Comparison of ENCODE assay signal across 15 cellular contexts in genomic region chr12:59182191-59182590, GRCh38.
DNase-seq lines count a peak whose midpoint lies in the region; ATAC-seq and TF ChIP-seq lines count a peak whose summit lies in the region.
"Had no signal": no experiment of that assay in that cellular context is flagged by ENCODE, and none has a peak within 500 bp of the region (broad histone marks: within the 10 kb centered on the region; RNA-seq: fewer than 3 reads in every experiment).

No MANE protein-coding gene starts in this region.

- DNase-seq in activated T-cell treated with anti-CD3 and anti-CD28 coated beads for 48 hours (ENCODE audit: low read depth) (peak; percentile 13), activated T-cell treated with anti-CD3 and anti-CD28 coated beads for 4 hours (no peak), LHCN-M2 (ENCODE audit: low read depth) (peak; percentile 5), fibroblast of mammary gland (ENCODE audit: low read depth) (peak; percentile 9), NCI-H1436 (lab: John Stamatoyannopoulos, UW) (no peak), SIG-M5 treated with dmso at 0.1 percent for 504 hours (lab: John Stamatoyannopoulos, UW; ENCODE audit: unreplicated experiment) (no peak)
- peak; percentile 38 for DNase-seq in stimulated activated CD8-positive, alpha-beta memory T cell treated with anti-CD3 and anti-CD28 coated beads, Interleukin-4, amount 100 ng/mL, for 48 hours
- DNase-seq: ACHN; activated gamma-delta T cell treated with Interleukin-2 at 50 U/mL for 16 hours; effector CD8-positive, alpha-beta T cell; GF-D8; H9; naive thymus-derived CD8-positive, alpha-beta T cell; NCI-H1105 treated with DMSO at 0.1 percent for 48 hours had no signal

- TF ChIP-seq CTCF in fibroblast of mammary gland (conservative IDR thresholded peaks at IDR 0.05; ENCODE audit: control insufficient read depth, insufficient read depth, low read depth, low read length): no peak

- no peak overlapping the region for H3K4me3 ChIP-seq in fibroblast of mammary gland (ENCODE audit: control insufficient read depth, low read depth, low read length)

- no peak for ATAC-seq in HG03520 (IDR thresholded peaks at IDR 0.05; ENCODE audit: unreplicated experiment)
- ATAC-seq: naive thymus-derived CD8-positive, alpha-beta T cell had no signal

Comparison
In these comparisons a context has a peak if more than half of its experiments do, and no peak if none do; other contexts are left out.
1. DNase-seq: peak in activated T-cell treated with anti-CD3 and anti-CD28 coated beads for 48 hours (single experiment), LHCN-M2 (single experiment), fibroblast of mammary gland (single experiment) and stimulated activated CD8-positive, alpha-beta memory T cell treated with anti-CD3 and anti-CD28 coated beads, Interleukin-4, amount 100 ng/mL, for 48 hours (single experiment); none in activated T-cell treated with anti-CD3 and anti-CD28 coated beads for 4 hours (single experiment), NCI-H1436 (single experiment) and SIG-M5 treated with dmso at 0.1 percent for 504 hours (single experiment).